21 cellular contexts compared by ENCODE assay signal in genomic region chrX:9654928-9655327, GRCh38.
"Had no signal": no experiment of that assay in that cellular context is flagged by ENCODE, and none has a peak within 500 bp of the region (broad histone marks: within the 10 kb centered on the region; RNA-seq: fewer than 3 reads in every experiment).

No MANE protein-coding gene starts in this region.

- DNase-seq: Kasumi-1, MM.1S, NCI-H1092 treated with DMSO at 0.1 percent for 48 hours, NCI-H1436, NCI-H187, NCI-H2029 treated with DMSO at 0.1 percent for 48 hours, NCI-H2171 treated with DMSO at 0.1 percent for 48 hours, NCI-H345, NCI-H446 treated with DMSO at 0.1 percent for 48 hours, NCI-H510A treated with DMSO at 0.1 percent for 48 hours, NCI-H526, NCI-H774, Right ventricle myocardium superior, RPMI8226, SIG-M5, SK-N-SH had no signal

- H3K9ac ChIP-seq: KMS-11, SK-N-SH had no signal

- H3K9me3 ChIP-seq: SJSA1, SK-N-SH had no signal

- ATAC-seq: K562 had no signal

- H3K27me3 ChIP-seq: SJSA1 had no signal

- H3K4me3 ChIP-seq: K562, SJSA1 had no signal

- H3K27ac ChIP-seq: HL-60, KMS-11, SJSA1 had no signal

- H3K27me3 Mint-ChIP-seq: IgD-negative memory B cell had no signal
